ENCODE assay signal across 8 cellular contexts in the genomic region with DNA sequence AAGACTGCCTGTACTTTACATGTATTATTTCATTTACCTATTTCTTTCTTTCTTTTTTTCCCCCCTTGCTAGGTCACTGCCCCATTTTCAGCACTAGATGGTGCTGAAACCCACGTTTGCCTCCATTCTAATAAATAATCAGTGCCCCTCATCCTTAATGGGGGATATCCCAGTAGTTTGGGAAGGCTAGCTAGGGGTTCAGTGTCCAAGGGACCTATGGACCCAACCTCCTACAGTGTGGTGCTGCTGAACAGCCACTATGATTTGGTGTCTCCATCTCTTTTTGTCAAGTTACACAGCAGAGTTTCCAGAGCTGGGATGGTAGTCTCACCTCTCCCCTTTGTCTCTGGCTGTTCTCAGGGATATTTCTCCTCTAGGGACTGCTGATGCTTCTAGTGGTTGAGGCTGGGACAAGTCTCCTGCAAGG. TPM values are rescaled to one million over a fixed set of nuclear protein-coding genes. Genes with fewer than 3 reads are reported as not detected.
DNase-seq lines count a peak whose midpoint lies in the region; ATAC-seq, FAIRE-seq and TF ChIP-seq lines count a peak whose summit lies in the region.

No MANE protein-coding gene starts in this region.

- H3K4me3 ChIP-seq in WERI-Rb-1 (ENCODE audit: low read depth, low read length) = peak overlapping the region; percentile 31
- no peak overlapping the region for H3K4me3 ChIP-seq in HepG2 (replicated peaks in 1 of 3; ENCODE audit: insufficient read depth in 1 of 3, low read depth in 2 of 3, low read length in 3 of 3)

- peaks cover 11% of the 10 kb centered on the region for H3K4me1 Mint-ChIP-seq in HFFc6 (ENCODE audit: low read depth)

- no peaks in the 10 kb centered on the region for H3K27me3 ChIP-seq in WERI-Rb-1 (ENCODE audit: insufficient read depth, low read depth, severe bottlenecking)
- no peaks in the 10 kb centered on the region; a peak in 1 of 5 replicates for H3K27me3 ChIP-seq in HepG2 (ENCODE audit: control insufficient read depth in 1 of 2, insufficient read depth in 2 of 2, low read length in 2 of 2)

- H3K36me3 ChIP-seq in WERI-Rb-1 (no peaks in the 10 kb centered on the region), HepG2 (replicated peaks in 1 of 2; ENCODE audit: control insufficient read depth in 1 of 2, insufficient read depth in 2 of 2, low read length in 2 of 2) (no peaks in the 10 kb centered on the region)

- no peaks in the 10 kb centered on the region for H3K4me1 ChIP-seq in HepG2 (ENCODE audit: insufficient read depth, low read length)

- TF ChIP-seq POLR2A in HepG2 (IDR thresholded peaks at IDR 0.05; ENCODE audit: insufficient read depth in 1 of 2, low read depth in 2 of 2, low read length in 2 of 2) = no peak

- no peaks in the 10 kb centered on the region for H3K36me3 Mint-ChIP-seq in HFFc6 (ENCODE audit: low read depth)

- H3K9me3 Mint-ChIP-seq in HFFc6 = no peaks in the 10 kb centered on the region

- no TSS peak for BruUV-seq in HepG2 (replicated peaks; lab: Mats Ljungman, UMichigan)

- H3K79me2 ChIP-seq in HepG2 (ENCODE audit: insufficient read depth, low read length) = no peaks in the 10 kb centered on the region

- TF ChIP-seq RAD21 in HepG2 (CRISPR knock-in tag; IDR thresholded peaks at IDR 0.05) = peak; percentile 35; the same call in 1 of the 2 replicates

- H3K9me3 ChIP-seq in WERI-Rb-1 (ENCODE audit: severe bottlenecking) = no peaks in the 10 kb centered on the region
- H3K9me3 ChIP-seq in HepG2 (ENCODE audit: low read length) = no peaks in the 10 kb centered on the region

- H3K27ac ChIP-seq in WERI-Rb-1 = peak overlapping the region; percentile 77
- H3K27ac ChIP-seq in HepG2 (ENCODE audit: extremely low read length, insufficient read depth, low read length) = no peak overlapping the region
- no peak overlapping the region for H3K27ac ChIP-seq in substantia nigra (ENCODE audit: low read depth, low read length, poor library complexity, severe bottlenecking)

- TF ChIP-seq EP300 in HepG2 (IDR thresholded peaks at IDR 0.05; ENCODE audit: low read depth in 2 of 2, low read length in 2 of 2) = no peak
- no peak for TF ChIP-seq EP300 in HepG2 (CRISPR knock-in tag; IDR thresholded peaks at IDR 0.05; ENCODE audit: borderline replicate concordance)

- no peak overlapping the region for H3K4me2 ChIP-seq in HepG2 (ENCODE audit: low read depth, low read length)

- no peak overlapping the region for H3K9ac ChIP-seq in HepG2 (ENCODE audit: insufficient read depth, low read depth, low read length)

- no peak overlapping the region for H2AFZ ChIP-seq in HepG2 (ENCODE audit: low read length)

- no peak overlapping the region for H3K27ac Mint-ChIP-seq in HFFc6

- no peaks in the 10 kb centered on the region; the same call in 1 of the 2 replicates for H3K27me3 Mint-ChIP-seq in HFFc6 (ENCODE audit: insufficient read depth)

- in situ Hi-C loops in HepG2 (cut with HindIII; ENCODE audit: extremely low pct_ligation_motif_present, low pct_unique_long_range_greater_than_20kb) = loop anchor here (5.0 kb wide), 1 partner anchor 50 kb away; no protein-coding TSS in a partner anchor

- POLR2A ChIA-PET in HepG2 (lab: Yijun Ruan, JAX) = no interaction called here

- FAIRE-seq in HepG2 (lab: Jason Lieb, UNC) = peak; percentile 37

- H4K20me1 ChIP-seq in HepG2 (ENCODE audit: insufficient read depth, low read length) = no peaks in the 10 kb centered on the region

- 0% methylated on average over 1 of the region's 1 CpG for whole genome bisulfite sequencing in HepG2 (ENCODE audit: low lambda C conversion rate)

- ATAC-seq in HepG2 (peak; percentile 56), GM19395 (IDR thresholded peaks at IDR 0.05; ENCODE audit: unreplicated experiment) (no peak)

- no peak overlapping the region for H3K4me3 Mint-ChIP-seq in HFFc6

- CTCF ChIA-PET in HepG2 (lab: Yijun Ruan, JAX; ENCODE audit: low intra/inter-chr PET ratio, low total read pairs) = interaction anchor here (2.9 kb wide), 1 partner anchor 51 kb away, joined by 37 read pairs; no protein-coding TSS in a partner anchor

- DNase-seq in DMS 273 (lab: John Stamatoyannopoulos, UW; ENCODE audit: unreplicated experiment) = peak; percentile 69
- no peak for DNase-seq in HFFc6
- peak; percentile 23 for DNase-seq in WERI-Rb-1
- DNase-seq in HepG2 (ENCODE audit: low spot score) = no peak
- DNase-seq in substantia nigra (lab: John Stamatoyannopoulos, UW) = no peak
- DNase-seq in HPDE6-E6E7 (ENCODE audit: extremely low spot score) = no peak
- DNase-seq in activated naive CD4-positive, alpha-beta T cell treated with Interleukin-2 at 50 U/mL for 16 hours = no peak

- TF ChIP-seq CTCF in HFFc6 (IDR thresholded peaks at IDR 0.05) (peak; percentile 81), WERI-Rb-1 (IDR thresholded peaks at IDR 0.05; ENCODE audit: low read depth, low read length) (peak; percentile 59), HepG2 (CRISPR knock-in tag; IDR thresholded peaks at IDR 0.05) (peak; percentile 74)

- intact Hi-C loops in HepG2 (cut with micrococcal nuclease; ENCODE audit: unreplicated experiment) = loop anchor here (1.0 kb wide), 1 partner anchor 52 kb away; no protein-coding TSS in a partner anchor

TF ChIP-seq in HepG2, 621 proteins besides CTCF, POLR2A, EP300 and RAD21 (continues in another document):
- TF ChIP-seq STAG1 (CRISPR knock-in tag; IDR thresholded peaks at IDR 0.05) = peak; percentile 77
- TF ChIP-seq, protein P1, sequence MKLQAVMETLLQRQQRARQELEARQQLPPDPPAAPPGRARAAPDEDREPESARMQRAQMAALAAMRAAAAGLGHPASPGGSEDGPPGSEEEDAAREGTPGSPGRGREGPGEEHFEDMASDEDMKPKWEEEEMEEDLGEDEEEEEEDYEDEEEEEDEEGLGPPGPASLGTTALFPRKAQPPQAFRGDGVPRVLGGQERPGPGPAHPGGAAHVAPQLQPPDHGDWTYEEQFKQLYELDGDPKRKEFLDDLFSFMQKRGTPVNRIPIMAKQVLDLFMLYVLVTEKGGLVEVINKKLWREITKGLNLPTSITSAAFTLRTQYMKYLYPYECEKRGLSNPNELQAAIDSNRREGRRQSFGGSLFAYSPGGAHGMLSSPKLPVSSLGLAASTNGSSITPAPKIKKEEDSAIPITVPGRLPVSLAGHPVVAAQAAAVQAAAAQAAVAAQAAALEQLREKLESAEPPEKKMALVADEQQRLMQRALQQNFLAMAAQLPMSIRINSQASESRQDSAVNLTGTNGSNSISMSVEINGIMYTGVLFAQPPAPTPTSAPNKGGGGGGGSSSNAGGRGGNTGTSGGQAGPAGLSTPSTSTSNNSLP (IDR thresholded peaks at IDR 0.05; ENCODE audit: low read depth, low read length) = peak; percentile 45; the same call in 1 of the 2 replicates
- TF ChIP-seq HDAC6 (IDR thresholded peaks at IDR 0.05; ENCODE audit: low read depth, low read length) = no peak

RNA-seq across cellular contexts. Expression of a gene that starts 6.5 kb away (rescaled TPM):
- 10 to 100 TPM; 19.6 to 23.8 (median 21.9) TPM for total RNA-seq in HFFc6 (2021; fragmentation: NEBNext Ultra II Directional; extraction: Animal tissue kit (Norgen Biotek cat#: 25700))
- 4.9 and 5.6 TPM in 2 replicates for total RNA-seq in HepG2 (2016; rRNA removed; fragmentation: Illumina TruSeq; extraction: Trizol)
- 0.62 and 1.8 TPM in 2 replicates for total RNA-seq in HepG2 (2016; cell fraction: cytosol; rRNA removed; fragmentation: Illumina TruSeq; extraction: Trizol; ENCODE audit: low read depth)
- total RNA-seq in HepG2 (2016; cell fraction: insoluble cytoplasmic fraction; rRNA removed; fragmentation: Illumina TruSeq; extraction: Trizol) = 3.7 and 5.8 TPM in 2 replicates
- 1.8 and 3.4 TPM in 2 replicates for total RNA-seq in HepG2 (2016; cell fraction: membrane; rRNA removed; fragmentation: Illumina TruSeq; extraction: Trizol)
- 6.0 and 8.5 TPM in 2 replicates for total RNA-seq in HepG2 (2016; cell fraction: nucleus; rRNA removed; fragmentation: Illumina TruSeq; extraction: Trizol)
- 3.4 and 3.7 TPM in 2 replicates for polyA plus RNA-seq in HepG2 (2011; rRNA removed)
- 1.1 and 1.8 TPM in 2 replicates for polyA plus RNA-seq in HepG2 (2011; cell fraction: cytosol; rRNA removed)
- 3.0 and 5.5 TPM in 2 replicates for polyA plus RNA-seq in HepG2 (2011; cell fraction: nucleus; rRNA removed)
- 3.3 and 3.4 TPM in 2 replicates for polyA plus RNA-seq in HepG2 (2012)
- polyA plus RNA-seq in HepG2 (2016; cell fraction: cytosol; fragmentation: Illumina TruSeq; extraction: Trizol; ENCODE audit: low read depth) = 0.31 and 0.52 TPM in 2 replicates
- polyA plus RNA-seq in HepG2 (2016; cell fraction: insoluble cytoplasmic fraction; fragmentation: Illumina TruSeq; extraction: Trizol; ENCODE audit: low read depth) = 3.2 and 3.3 TPM in 2 replicates
- 0.58 and 1.0 TPM in 2 replicates for polyA plus RNA-seq in HepG2 (2016; cell fraction: membrane; fragmentation: Illumina TruSeq; extraction: Trizol; ENCODE audit: low read depth)
- 4.3 and 6.9 TPM in 2 replicates for polyA plus RNA-seq in HepG2 (2016; cell fraction: nucleus; fragmentation: Illumina TruSeq; extraction: Trizol; ENCODE audit: insufficient read depth, low read depth)
- polyA minus RNA-seq in HepG2 (2011; rRNA and poly(A)+ RNA removed; ENCODE audit: low replicate concordance) = 1.3 and 2.6 TPM in 2 replicates
- 1.9 and 3.2 TPM in 2 replicates for polyA minus RNA-seq in HepG2 (2011; cell fraction: cytosol; rRNA and poly(A)+ RNA removed)
- 10.3 and 13.7 TPM in 2 replicates for polyA minus RNA-seq in HepG2 (2011; cell fraction: nucleus; rRNA and poly(A)+ RNA removed)

RNA-seq across cellular contexts. Expression of a gene that starts 7.8 kb away (rescaled TPM):
- 10 to 100 TPM; 36.4 to 58.0 (median 50.9) TPM for total RNA-seq in HFFc6 (2021; fragmentation: NEBNext Ultra II Directional; extraction: Animal tissue kit (Norgen Biotek cat#: 25700))
- total RNA-seq in HepG2 (2016; rRNA removed; fragmentation: Illumina TruSeq; extraction: Trizol) = not detected in 2 replicates
- total RNA-seq in HepG2 (2016; cell fraction: cytosol; rRNA removed; fragmentation: Illumina TruSeq; extraction: Trizol; ENCODE audit: low read depth) = not detected in 2 replicates
- total RNA-seq in HepG2 (2016; cell fraction: insoluble cytoplasmic fraction; rRNA removed; fragmentation: Illumina TruSeq; extraction: Trizol) = not detected in 2 replicates
- not detected in 2 replicates for total RNA-seq in HepG2 (2016; cell fraction: membrane; rRNA removed; fragmentation: Illumina TruSeq; extraction: Trizol)
- not detected in 2 replicates for total RNA-seq in HepG2 (2016; cell fraction: nucleus; rRNA removed; fragmentation: Illumina TruSeq; extraction: Trizol)
- polyA plus RNA-seq in HepG2 (2011; rRNA removed) = not detected in 2 replicates
- polyA plus RNA-seq in HepG2 (2011; cell fraction: cytosol; rRNA removed) = not detected in 2 replicates
- polyA plus RNA-seq in HepG2 (2011; cell fraction: nucleus; rRNA removed) = not detected in 2 replicates
- polyA plus RNA-seq in HepG2 (2012) = not detected in 2 replicates
- not detected in 2 replicates for polyA plus RNA-seq in HepG2 (2016; cell fraction: cytosol; fragmentation: Illumina TruSeq; extraction: Trizol; ENCODE audit: low read depth)
- polyA plus RNA-seq in HepG2 (2016; cell fraction: insoluble cytoplasmic fraction; fragmentation: Illumina TruSeq; extraction: Trizol; ENCODE audit: low read depth) = not detected in 2 replicates
- polyA plus RNA-seq in HepG2 (2016; cell fraction: membrane; fragmentation: Illumina TruSeq; extraction: Trizol; ENCODE audit: low read depth) = not detected in 2 replicates
- polyA plus RNA-seq in HepG2 (2016; cell fraction: nucleus; fragmentation: Illumina TruSeq; extraction: Trizol; ENCODE audit: insufficient read depth, low read depth) = not detected in 2 replicates
- polyA minus RNA-seq in HepG2 (2011; rRNA and poly(A)+ RNA removed; ENCODE audit: low replicate concordance) = 3.9 TPM in 1 of 2 replicates, not detected in the other
- polyA minus RNA-seq in HepG2 (2011; cell fraction: cytosol; rRNA and poly(A)+ RNA removed) = not detected in 2 replicates
- not detected in 2 replicates for polyA minus RNA-seq in HepG2 (2011; cell fraction: nucleus; rRNA and poly(A)+ RNA removed)

Comparison
In these comparisons a context has a peak if more than half of its experiments do, and no peak if none do; other contexts are left out.
1. DNase-seq: peak in DMS 273 (single experiment) and WERI-Rb-1 (single experiment); none in HFFc6 (single experiment), HepG2 (single experiment), substantia nigra (0 of 49), HPDE6-E6E7 (single experiment) and activated naive CD4-positive, alpha-beta T cell treated with Interleukin-2 at 50 U/mL for 16 hours (single experiment).
2. RNA of a gene that starts 7.8 kb away (total RNA-seq): 36.4 to 58.0 TPM in HFFc6; not detected in HepG2; every median in the first group is over 10 times any median in the second.
3. Peak in every context shown above with its lines, with median percentiles within 50 percentile points of each other: CTCF ChIP-seq.